Comparison of ENCODE assay signal across 14 cellular contexts in the genomic region with DNA sequence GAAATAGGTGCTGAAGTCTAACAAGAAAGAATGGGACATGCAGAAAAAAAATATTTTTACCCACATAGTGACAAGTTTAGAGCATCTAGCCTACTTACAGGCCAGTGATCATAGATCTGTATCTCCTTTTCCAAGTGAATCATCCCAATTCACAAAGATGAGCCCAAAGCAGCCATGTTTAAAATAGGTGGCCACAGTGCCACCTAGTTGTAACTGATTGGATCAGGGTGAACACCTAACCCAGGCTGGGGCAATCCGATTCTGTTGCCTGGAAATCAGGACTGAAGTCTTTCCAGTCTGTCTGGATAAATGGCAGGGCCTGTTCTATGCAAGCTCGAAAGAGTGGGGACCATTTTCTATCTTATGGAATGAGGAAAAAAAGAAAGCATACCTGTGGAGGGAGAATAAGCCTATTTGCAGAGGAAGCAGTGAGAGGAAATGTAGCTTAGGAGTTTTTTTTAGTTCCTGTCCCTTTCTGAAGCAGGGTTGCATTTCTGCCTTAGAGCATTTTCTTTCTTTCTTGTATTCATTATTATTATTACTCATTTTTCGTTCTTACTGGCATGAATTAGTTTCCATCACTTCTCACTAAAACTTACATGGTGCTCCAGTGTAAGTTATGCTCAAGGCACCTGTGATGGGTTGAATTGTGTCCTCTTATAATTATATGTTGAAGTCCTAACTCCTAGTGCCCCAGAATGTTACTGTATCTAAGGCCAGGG.
DNase-seq lines count a peak whose midpoint lies in the region; ATAC-seq and TF ChIP-seq lines count a peak whose summit lies in the region.
"Had no signal": no experiment of that assay in that cellular context is flagged by ENCODE, and none has a peak within 500 bp of the region (broad histone marks: within the 10 kb centered on the region; RNA-seq: fewer than 3 reads in every experiment).

No MANE protein-coding gene starts in this region.

- H3K9me3 ChIP-seq in right lobe of liver (no peaks in the 10 kb centered on the region), uterus (no peaks in the 10 kb centered on the region)
- no peaks in the 10 kb centered on the region for H3K9me3 ChIP-seq in effector memory CD4-positive, alpha-beta T cell (ENCODE audit: control insufficient read depth, low read length)
- H3K9me3 ChIP-seq: Caco-2, ovary, upper lobe of left lung had no signal

- H3K27ac ChIP-seq in right lobe of liver (no peak overlapping the region), uterus (no peak overlapping the region)
- no peak overlapping the region for H3K27ac ChIP-seq in effector memory CD4-positive, alpha-beta T cell (ENCODE audit: insufficient read depth, low read length, poor library complexity, severe bottlenecking)
- H3K27ac ChIP-seq: ovary, upper lobe of left lung had no signal

- H3K36me3 ChIP-seq in right lobe of liver (no peaks in the 10 kb centered on the region), uterus (no peaks in the 10 kb centered on the region)
- no peaks in the 10 kb centered on the region for H3K36me3 ChIP-seq in effector memory CD4-positive, alpha-beta T cell (ENCODE audit: control insufficient read depth, insufficient read depth, low read length)
- H3K36me3 ChIP-seq: ovary, upper lobe of left lung had no signal

- H3K27ac Mint-ChIP-seq in activated naive CD8-positive, alpha-beta T cell treated with anti-CD3 and anti-CD28 coated beads for 36 hours = no peak overlapping the region
- H3K27ac Mint-ChIP-seq: activated CD8-positive, alpha-beta T cell treated with anti-CD3 and anti-CD28 coated beads, Interleukin-2, amount 10 ng/mL, durations not matched to agents 7 days and 5 days had no signal

- H3K4me3 ChIP-seq in right lobe of liver (no peak overlapping the region), uterus (no peak overlapping the region)
- no peak overlapping the region for H3K4me3 ChIP-seq in effector memory CD4-positive, alpha-beta T cell (ENCODE audit: insufficient read depth, low read depth, low read length, poor library complexity, severe bottlenecking)
- H3K4me3 ChIP-seq: ovary, upper lobe of left lung had no signal

- TF ChIP-seq POLR2A in right lobe of liver (IDR thresholded peaks at IDR 0.05) = no peak
- no peak for TF ChIP-seq POLR2A in uterus (IDR thresholded peaks at IDR 0.05)

- DNase-seq in SW480 (ENCODE audit: low spot score) (peak; percentile 26), right lobe of liver (no peak), NCI-H2029 (lab: John Stamatoyannopoulos, UW) (no peak), uterus (no peak)
- DNase-seq in activated naive CD8-positive, alpha-beta T cell treated with anti-CD3 and anti-CD28 coated beads for 36 hours = no peak
- no peak for DNase-seq in effector memory CD4-positive, alpha-beta T cell
- DNase-seq: activated CD8-positive, alpha-beta T cell treated with anti-CD3 and anti-CD28 coated beads, Interleukin-2, amount 10 ng/mL, durations not matched to agents 7 days and 5 days; activated naive CD4-positive, alpha-beta T cell; Caco-2; NCI-H446; ovary; upper lobe of left lung had no signal

- H3K4me1 Mint-ChIP-seq in activated naive CD8-positive, alpha-beta T cell treated with anti-CD3 and anti-CD28 coated beads for 36 hours = no peaks in the 10 kb centered on the region

- H3K4me1 ChIP-seq in right lobe of liver = no peaks in the 10 kb centered on the region
- no peaks in the 10 kb centered on the region for H3K4me1 ChIP-seq in uterus
- no peaks in the 10 kb centered on the region for H3K4me1 ChIP-seq in effector memory CD4-positive, alpha-beta T cell (ENCODE audit: control insufficient read depth, insufficient read depth, low read length, poor library complexity, severe bottlenecking)
- H3K4me1 ChIP-seq: Caco-2, upper lobe of left lung had no signal

- H3K4me3 Mint-ChIP-seq in activated naive CD8-positive, alpha-beta T cell treated with anti-CD3 and anti-CD28 coated beads for 36 hours = no peak overlapping the region
- H3K4me3 Mint-ChIP-seq: activated CD8-positive, alpha-beta T cell treated with anti-CD3 and anti-CD28 coated beads, Interleukin-2, amount 10 ng/mL, durations not matched to agents 7 days and 5 days had no signal

- peaks cover 41% of the 10 kb centered on the region for H3K27me3 Mint-ChIP-seq in activated naive CD8-positive, alpha-beta T cell treated with anti-CD3 and anti-CD28 coated beads for 36 hours

- H3K27me3 ChIP-seq in right lobe of liver (no peaks in the 10 kb centered on the region), uterus (no peaks in the 10 kb centered on the region)
- H3K27me3 ChIP-seq in effector memory CD4-positive, alpha-beta T cell (replicated peaks; ENCODE audit: control insufficient read depth, insufficient read depth, low read length, poor library complexity, severe bottlenecking) = peaks cover 5% of the 10 kb centered on the region
- H3K27me3 ChIP-seq: ovary, upper lobe of left lung had no signal

- no peaks in the 10 kb centered on the region for H3K36me3 Mint-ChIP-seq in activated naive CD8-positive, alpha-beta T cell treated with anti-CD3 and anti-CD28 coated beads for 36 hours

- peak; percentile 29 for TF ChIP-seq CTCF in GM12873 (IDR thresholded peaks at IDR 0.05; ENCODE audit: insufficient read depth, low read depth, low read length, missing control alignments)
- peak in 2 of 4 donors; percentile 18 to 32 for TF ChIP-seq CTCF in right lobe of liver (IDR thresholded peaks at IDR 0.05)
- TF ChIP-seq CTCF in uterus (IDR thresholded peaks at IDR 0.05) = no peak

- peak; percentile 43 for ATAC-seq in HG02798 (IDR thresholded peaks at IDR 0.05; ENCODE audit: poor library complexity, unreplicated experiment)
- ATAC-seq in right lobe of liver = peak in 3 of 4 donors; percentile 39 to 57 (median 44)
- ATAC-seq: activated CD8-positive, alpha-beta T cell treated with anti-CD3 and anti-CD28 coated beads, Interleukin-2, amount 10 ng/mL, durations not matched to agents 7 days and 5 days had no signal

- 37% methylated on average over 3 of the region's 3 CpGs for WGBS in right lobe of liver (ENCODE audit: insufficient coverage, low coverage, low lambda C conversion rate, missing lambda C conversion rate)

- no peaks in the 10 kb centered on the region for H3K9me3 Mint-ChIP-seq in activated naive CD8-positive, alpha-beta T cell treated with anti-CD3 and anti-CD28 coated beads for 36 hours

- intact Hi-C loops in right lobe of liver (cut with DNase I) = no loop called here
- intact Hi-C loops in uterus (cut with DNase I; ENCODE audit: low total_unique reads) = no loop called here
